15 cellular contexts compared by ENCODE assay signal in the genomic region with DNA sequence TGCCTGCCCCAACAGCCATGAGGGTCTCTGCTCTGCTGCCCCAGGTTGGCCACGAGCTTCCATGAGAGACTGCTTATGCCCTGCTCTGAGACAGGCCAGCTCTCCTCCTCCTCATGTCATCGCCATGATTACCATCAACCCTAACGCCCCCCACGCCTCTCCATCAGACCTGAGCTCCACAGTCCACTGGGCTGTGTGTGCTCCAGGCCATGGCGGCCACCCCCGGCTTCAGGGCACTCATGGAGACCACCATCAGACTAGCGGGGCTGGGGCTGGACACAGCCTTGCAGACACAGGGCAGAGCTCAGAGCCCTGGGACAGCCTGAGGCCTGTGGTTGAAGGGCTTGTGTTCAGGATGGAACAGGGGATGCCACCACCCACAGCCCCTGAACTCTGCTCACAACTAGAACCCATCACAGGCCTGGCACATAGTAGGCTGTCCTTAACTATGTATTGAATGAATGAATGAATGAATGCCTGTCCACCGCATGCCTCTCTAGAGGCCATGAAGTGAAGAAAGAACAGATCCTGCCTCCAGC. TPM values are rescaled to one million over a fixed set of nuclear protein-coding genes. Genes with fewer than 3 reads are reported as not detected.
DNase-seq lines count a peak whose midpoint lies in the region; ATAC-seq and TF ChIP-seq lines count a peak whose summit lies in the region.
"Had no signal": no experiment of that assay in that cellular context is flagged by ENCODE, and none has a peak within 500 bp of the region (broad histone marks: within the 10 kb centered on the region; RNA-seq: fewer than 3 reads in every experiment).

No MANE protein-coding gene starts in this region.

- TF ChIP-seq POLR2A in IMR-90 (IDR thresholded peaks at IDR 0.05; ENCODE audit: low read depth, low read length), result no peak

- H3K9me1 ChIP-seq in IMR-90 (ENCODE audit: insufficient read depth, low read length), result no peaks in the 10 kb centered on the region

- DNase-seq in IMR-90, result no peak
- DNase-seq in WERI-Rb-1, result no peak
- peak; percentile 42 for DNase-seq in left kidney (ENCODE audit: low read depth, low spot score)
- DNase-seq in stimulated activated CD4-positive, alpha-beta T cell treated with anti-CD3 and anti-CD28 coated beads, Interleukin-1b, Interleukin-23, amount 100 ng/mL, for 48 hours, result no peak
- DNase-seq in SW480 (ENCODE audit: low spot score), result no peak
- no peak for DNase-seq in stimulated activated naive CD8-positive, alpha-beta T cell treated with anti-CD3 and anti-CD28 coated beads, Interleukin-15, Interleukin-2, amounts not matched to agents 100 U/mL and 50 U/mL, for 24 hours
- DNase-seq: BE2C; C1 segment of cervical spinal cord; Caco-2; CD4-positive, CD25-positive, alpha-beta regulatory T cell; GDM1; HCEC 1CT had no signal

- BruUV-seq in IMR-90 (replicated peaks; lab: Mats Ljungman, UMichigan), result no TSS peak

- POLR2A ChIA-PET in IMR-90 (lab: Charles Lee; ENCODE audit: unreplicated experiment), result no interaction called here

- no peaks in the 10 kb centered on the region for H3K79me1 ChIP-seq in IMR-90 (ENCODE audit: low read depth in 1 of 2, low read length in 2 of 2)

- H2AFZ ChIP-seq in IMR-90 (replicated peaks; ENCODE audit: low read length, poor library complexity), result peak overlapping the region; percentile 23
- H2AFZ ChIP-seq: GM23338 had no signal

- H4K8ac ChIP-seq in IMR-90 (ENCODE audit: low read depth in 2 of 2, low read length in 2 of 2), result no peak overlapping the region

- H2BK5ac ChIP-seq in IMR-90 (ENCODE audit: low read depth, low read length, poor library complexity, severe bottlenecking), result no peak overlapping the region

- H2BK120ac ChIP-seq in IMR-90 (ENCODE audit: low read depth, low read length), result no peak overlapping the region

- H2AK9ac ChIP-seq in IMR-90 (replicated peaks; ENCODE audit: low read depth, low read length, poor library complexity), result no peak overlapping the region

- intact Hi-C loops in IMR-90 (cut with micrococcal nuclease), result no loop called here

- H3K36me3 ChIP-seq in IMR-90 (ENCODE audit: control insufficient read depth, insufficient read depth, low read length) (no peaks in the 10 kb centered on the region), WERI-Rb-1 (no peaks in the 10 kb centered on the region)
- H3K36me3 ChIP-seq: BE2C had no signal

- H3K23ac ChIP-seq in IMR-90 (ENCODE audit: low read depth, low read length), result no peak overlapping the region

- no peak for TF ChIP-seq RAD21 in IMR-90 (IDR thresholded peaks at IDR 0.05; ENCODE audit: low read length)

- WGBS in IMR-90 (ENCODE audit: extremely low coverage in 2 of 2, insufficient read length in 1 of 2), 2 experiments, result no CpG with 5 or more reads among the region's 8 CpGs

- in situ Hi-C loops in IMR-90 (cut with MboI; ENCODE audit: low sequenced_read_pairs), result no loop called here

- no peak overlapping the region for H3K27ac ChIP-seq in IMR-90 (ENCODE audit: insufficient read depth, low read length)
- peak overlapping the region; percentile 72 for H3K27ac ChIP-seq in WERI-Rb-1
- H3K27ac ChIP-seq: HL-60 had no signal

- no peak overlapping the region for H2AK5ac ChIP-seq in IMR-90 (ENCODE audit: low read depth, low read length)

- H4K5ac ChIP-seq in IMR-90 (ENCODE audit: low read depth, low read length), result no peak overlapping the region

- H2BK20ac ChIP-seq in IMR-90 (ENCODE audit: low read depth, low read length), result no peak overlapping the region

- H3K4me2 ChIP-seq in IMR-90 (ENCODE audit: low read depth, low read length), result no peak overlapping the region
- H3K4me2 ChIP-seq: GM23338 had no signal

- H3K14ac ChIP-seq in IMR-90 (replicated peaks; ENCODE audit: low read depth, low read length), result no peak overlapping the region

- no peak overlapping the region for H3K9ac ChIP-seq in IMR-90 (ENCODE audit: low read depth, low read length)

- H3K56ac ChIP-seq in IMR-90 (ENCODE audit: extremely low read depth, insufficient read depth, low read length), result no peak overlapping the region

- no peak overlapping the region for H3K4me3 ChIP-seq in IMR-90 (ENCODE audit: insufficient read depth, low read depth, low read length)
- H3K4me3 ChIP-seq in WERI-Rb-1 (ENCODE audit: low read depth, low read length), result no peak overlapping the region
- H3K4me3 ChIP-seq: GM23338 had no signal

- H3K18ac ChIP-seq in IMR-90 (ENCODE audit: low read depth, low read length), result no peak overlapping the region

- H2BK15ac ChIP-seq in IMR-90 (ENCODE audit: low read depth, low read length), result no peak overlapping the region

- TF ChIP-seq CTCF in IMR-90 (conservative IDR thresholded peaks at IDR 0.05; ENCODE audit: low read depth, low read length) (no peak), WERI-Rb-1 (IDR thresholded peaks at IDR 0.05; ENCODE audit: low read depth, low read length) (no peak)

- ATAC-seq in IMR-90 (ENCODE audit: low read depth), result no peak
- ATAC-seq in stimulated activated naive CD8-positive, alpha-beta T cell treated with anti-CD3 and anti-CD28 coated beads, Interleukin-15, Interleukin-2, amounts not matched to agents 100 U/mL and 50 U/mL, for 24 hours, result no peak
- ATAC-seq: GM23338 had no signal

- H4K91ac ChIP-seq in IMR-90 (ENCODE audit: insufficient read depth, low read depth, low read length), result no peak overlapping the region

- CTCF ChIA-PET in IMR-90 (lab: Yijun Ruan, JAX), result interaction anchor here (0.5 kb wide), 1 partner anchor 463 kb away, joined by 3 read pairs; no protein-coding TSS in a partner anchor

- H4K20me1 ChIP-seq in IMR-90 (ENCODE audit: insufficient read depth, low read length), result no peaks in the 10 kb centered on the region

- dilution Hi-C loops in IMR-90 (cut with HindIII; ENCODE audit: low sequenced_read_pairs, unreplicated experiment), result no loop called here

- H3K4ac ChIP-seq in IMR-90 (ENCODE audit: low read depth, low read length), result no peak overlapping the region

- H3K27me3 ChIP-seq in IMR-90 (ENCODE audit: control insufficient read depth, insufficient read depth, low read length) (peaks cover 42% of the 10 kb centered on the region), WERI-Rb-1 (ENCODE audit: insufficient read depth, low read depth, severe bottlenecking) (no peaks in the 10 kb centered on the region)
- H3K27me3 ChIP-seq: BE2C had no signal

- H3K9me3 ChIP-seq in IMR-90 (ENCODE audit: control insufficient read depth, insufficient read depth, low read length) (no peaks in the 10 kb centered on the region), WERI-Rb-1 (ENCODE audit: severe bottlenecking) (no peaks in the 10 kb centered on the region)
- H3K9me3 ChIP-seq: BE2C, Caco-2 had no signal

- H3K4me1 ChIP-seq in IMR-90 (ENCODE audit: control insufficient read depth, insufficient read depth, low read length), result no peaks in the 10 kb centered on the region
- H3K4me1 ChIP-seq: BE2C, Caco-2 had no signal

TF ChIP-seq in IMR-90, 13 proteins besides CTCF, POLR2A, EP300 and RAD21:
- no peak for TF ChIP-seq CHD1 (IDR thresholded peaks at IDR 0.05; ENCODE audit: low read depth, low read length)
- TF ChIP-seq MAFK (IDR thresholded peaks at IDR 0.05; ENCODE audit: low read depth, low read length), result no peak
- no peak for TF ChIP-seq CEBPB (IDR thresholded peaks at IDR 0.05; ENCODE audit: low read depth, low read length)
- TF ChIP-seq MXI1 (IDR thresholded peaks at IDR 0.05; ENCODE audit: borderline replicate concordance, low read depth, low read length), result no peak
- TF ChIP-seq RCOR1 (IDR thresholded peaks at IDR 0.05; ENCODE audit: insufficient replicate concordance, low read length), result no peak
- TF ChIP-seq FOS (IDR thresholded peaks at IDR 0.05; ENCODE audit: low read depth, low read length), result no peak
- TF ChIP-seq SMC3 (IDR thresholded peaks at IDR 0.05; ENCODE audit: low read depth, low read length), result no peak
- TF ChIP-seq, protein P1, sequence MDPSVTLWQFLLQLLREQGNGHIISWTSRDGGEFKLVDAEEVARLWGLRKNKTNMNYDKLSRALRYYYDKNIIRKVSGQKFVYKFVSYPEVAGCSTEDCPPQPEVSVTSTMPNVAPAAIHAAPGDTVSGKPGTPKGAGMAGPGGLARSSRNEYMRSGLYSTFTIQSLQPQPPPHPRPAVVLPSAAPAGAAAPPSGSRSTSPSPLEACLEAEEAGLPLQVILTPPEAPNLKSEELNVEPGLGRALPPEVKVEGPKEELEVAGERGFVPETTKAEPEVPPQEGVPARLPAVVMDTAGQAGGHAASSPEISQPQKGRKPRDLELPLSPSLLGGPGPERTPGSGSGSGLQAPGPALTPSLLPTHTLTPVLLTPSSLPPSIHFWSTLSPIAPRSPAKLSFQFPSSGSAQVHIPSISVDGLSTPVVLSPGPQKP (IDR thresholded peaks at IDR 0.05; ENCODE audit: borderline replicate concordance, low read depth, low read length), result no peak
- no peak for TF ChIP-seq NFE2L2 (IDR thresholded peaks at IDR 0.05; ENCODE audit: low read depth, low read length)
- no peak for TF ChIP-seq RFX5 (IDR thresholded peaks at IDR 0.05; ENCODE audit: low read depth, low read length)
- TF ChIP-seq BHLHE40 (IDR thresholded peaks at IDR 0.05; ENCODE audit: low read depth, low read length), result no peak
- TF ChIP-seq USF2 (IDR thresholded peaks at IDR 0.05; ENCODE audit: low read depth, low read length), result no peak
- TF ChIP-seq MAZ (IDR thresholded peaks at IDR 0.05; ENCODE audit: borderline replicate concordance, low read depth, low read length), result no peak
TF ChIP-seq in IMR-90: peak in this region for 0.

RNA-seq across cellular contexts. Expression of gene CNGB1, which starts 14.6 kb away (rescaled TPM):
- not detected in 2 replicates for total RNA-seq in IMR-90 (2012; rRNA removed)
- not detected in 2 replicates for polyA plus RNA-seq in IMR-90 (2012; rRNA removed)
- polyA plus RNA-seq in IMR-90 (2012; cell fraction: cytosol; rRNA removed), result not detected in 2 replicates
- 0.01 TPM in 1 of 2 replicates, not detected in the other for polyA plus RNA-seq in IMR-90 (2012; cell fraction: nucleus; rRNA removed; ENCODE audit: low replicate concordance)
- total RNA-seq: Caco-2; CD4-positive, CD25-positive, alpha-beta regulatory T cell; CD8-positive, alpha-beta memory T cell; GM23338 had no signal
- polyA plus RNA-seq: CD4-positive, CD25-positive, alpha-beta regulatory T cell; CD8-positive, alpha-beta memory T cell; GM23338 had no signal

RNA-seq across cellular contexts. Expression of gene ZNF319, which starts 44.1 kb away (rescaled TPM):
- total RNA-seq in IMR-90 (2012; rRNA removed), result 0.83 and 0.90 TPM in 2 replicates
- 6.3 TPM in 2 replicates for polyA plus RNA-seq in IMR-90 (2012; rRNA removed)
- polyA plus RNA-seq in IMR-90 (2012; cell fraction: cytosol; rRNA removed), result 6.7 and 10.4 TPM in 2 replicates
- 5.8 and 8.9 TPM in 2 replicates for polyA plus RNA-seq in IMR-90 (2012; cell fraction: nucleus; rRNA removed; ENCODE audit: low replicate concordance)

RNA-seq across cellular contexts. Expression of gene USB1, which starts 44.9 kb away (rescaled TPM):
- total RNA-seq in IMR-90 (2012; rRNA removed), result 23.1 and 45.9 TPM in 2 replicates
- polyA plus RNA-seq in IMR-90 (2012; rRNA removed), result 94.9 and 96.8 TPM in 2 replicates
- 126 and 158 TPM in 2 replicates for polyA plus RNA-seq in IMR-90 (2012; cell fraction: cytosol; rRNA removed)
- polyA plus RNA-seq in IMR-90 (2012; cell fraction: nucleus; rRNA removed; ENCODE audit: low replicate concordance), result 32.4 and 62.6 TPM in 2 replicates
